Comparison of ENCODE assay signal across 2 cellular contexts in genomic region chr17:21321061-21321460, GRCh38. TPM values are rescaled to one million over a fixed set of nuclear protein-coding genes. Genes with fewer than 3 reads are reported as not detected.
"Had no signal": no experiment of that assay in that cellular context is flagged by ENCODE, and none has a peak within 500 bp of the region (broad histone marks: within the 10 kb centered on the region; RNA-seq: fewer than 3 reads in every experiment).

No MANE protein-coding gene starts in this region.

RNA-seq across cellular contexts. Expression of gene KCNJ12, which starts 55.1 kb away (rescaled TPM):
- total RNA-seq: mammary epithelial cell had no signal
- polyA plus RNA-seq: immature natural killer cell had no signal
